In the genomic region with DNA sequence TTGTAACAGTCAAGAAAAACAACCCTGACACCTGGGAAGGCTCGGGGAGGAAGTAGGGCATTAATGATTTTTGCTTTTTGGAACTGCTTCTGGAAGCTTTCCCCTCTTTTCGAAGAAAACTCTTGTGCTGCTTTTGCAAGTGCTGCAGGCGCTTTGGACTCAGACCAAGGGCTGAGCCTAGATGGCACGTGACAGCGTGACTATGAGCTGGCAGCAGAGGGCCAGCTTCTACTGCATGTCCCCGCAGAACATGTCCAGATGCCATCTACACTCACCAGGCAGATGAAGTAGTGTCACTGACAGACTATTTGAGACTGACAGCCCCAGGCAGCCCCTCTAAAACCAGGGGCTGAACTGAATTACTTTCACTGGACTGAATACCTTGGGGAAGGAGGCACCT, we compare ENCODE assay signal across 16 cellular contexts. TPM values are rescaled to one million over a fixed set of nuclear protein-coding genes. Genes with fewer than 3 reads are reported as not detected.
DNase-seq lines count a peak whose midpoint lies in the region; ATAC-seq and TF ChIP-seq lines count a peak whose summit lies in the region.
"Had no signal": no experiment of that assay in that cellular context is flagged by ENCODE, and none has a peak within 500 bp of the region (broad histone marks: within the 10 kb centered on the region; RNA-seq: fewer than 3 reads in every experiment).

No MANE protein-coding gene starts in this region.

- H3K4me3 Mint-ChIP-seq in mesothelial cell of epicardium = no peak overlapping the region
- H3K4me3 Mint-ChIP-seq: activated CD4-positive, alpha-beta memory T cell treated with anti-CD3 and anti-CD28 coated beads, Interleukin-2, amount 10 ng/mL, durations not matched to agents 7 days and 5 days; activated naive CD4-positive, alpha-beta T cell treated with anti-CD3 and anti-CD28 coated beads, Interleukin-2, amount 50 U/mL, for 24 hours; CD8-positive, alpha-beta T cell; dendritic cell treated with granulocyte-macrophage colony-stimulating factor and Interleukin-4, amounts not matched to agents 40 ng/mL and 50 ng/mL, for 4 days had no signal

- no peaks in the 10 kb centered on the region for H3K9me3 Mint-ChIP-seq in mesothelial cell of epicardium
- H3K9me3 Mint-ChIP-seq: activated CD4-positive, alpha-beta memory T cell treated with anti-CD3 and anti-CD28 coated beads, Interleukin-2, amount 10 ng/mL, durations not matched to agents 7 days and 5 days; activated naive CD4-positive, alpha-beta T cell treated with anti-CD3 and anti-CD28 coated beads, Interleukin-2, amount 50 U/mL, for 24 hours; CD8-positive, alpha-beta T cell; dendritic cell treated with granulocyte-macrophage colony-stimulating factor and Interleukin-4, amounts not matched to agents 40 ng/mL and 50 ng/mL, for 4 days had no signal

- no peaks in the 10 kb centered on the region for H3K36me3 Mint-ChIP-seq in mesothelial cell of epicardium
- H3K36me3 Mint-ChIP-seq: activated naive CD4-positive, alpha-beta T cell treated with anti-CD3 and anti-CD28 coated beads, Interleukin-2, amount 50 U/mL, for 24 hours; CD8-positive, alpha-beta T cell had no signal

- ATAC-seq in foreskin keratinocyte = peak; percentile 77
- ATAC-seq in HG02970 (IDR thresholded peaks at IDR 0.05; ENCODE audit: low FRiP score, unreplicated experiment) = no peak
- ATAC-seq: CD8-positive, alpha-beta T cell had no signal

- peaks cover 5% of the 10 kb centered on the region for H3K27me3 ChIP-seq in foreskin keratinocyte

- peaks cover 3% of the 10 kb centered on the region for H3K27me3 Mint-ChIP-seq in mesothelial cell of epicardium (ENCODE audit: low read depth)
- H3K27me3 Mint-ChIP-seq: activated naive CD4-positive, alpha-beta T cell treated with anti-CD3 and anti-CD28 coated beads, Interleukin-2, amount 50 U/mL, for 24 hours had no signal

- TF ChIP-seq CTCF in foreskin keratinocyte (conservative IDR thresholded peaks at IDR 0.05) (no peak), mesothelial cell of epicardium (IDR thresholded peaks at IDR 0.05; ENCODE audit: unreplicated experiment) (no peak)

- H3K27ac Mint-ChIP-seq in mesothelial cell of epicardium = no peak overlapping the region
- H3K27ac Mint-ChIP-seq: activated CD4-positive, alpha-beta memory T cell treated with anti-CD3 and anti-CD28 coated beads, Interleukin-2, amount 10 ng/mL, durations not matched to agents 7 days and 5 days; activated naive CD4-positive, alpha-beta T cell treated with anti-CD3 and anti-CD28 coated beads, Interleukin-2, amount 50 U/mL, for 24 hours; CD8-positive, alpha-beta T cell; dendritic cell treated with granulocyte-macrophage colony-stimulating factor and Interleukin-4, amounts not matched to agents 40 ng/mL and 50 ng/mL, for 4 days had no signal

- intact Hi-C loops in posterior cingulate gyrus (cut with DNase I) = no loop called here

- peak; percentile 79 for DNase-seq in DMS53 (lab: John Stamatoyannopoulos, UW)
- DNase-seq in SHP77 treated with DMSO at 0.1 percent for 48 hours (lab: John Stamatoyannopoulos, UW) = peak; percentile 34
- peak in 1 of 2 donors; percentile 28 for DNase-seq in foreskin keratinocyte
- DNase-seq in posterior cingulate gyrus = peak in 8 of 10 donors; percentile 6 to 92 (median 46)
- no peak for DNase-seq in DMS 273 (lab: John Stamatoyannopoulos, UW; ENCODE audit: unreplicated experiment)
- DNase-seq in ecto neural progenitor cell (ENCODE audit: low spot score) = no peak
- no peak for DNase-seq in mesothelial cell of epicardium (ENCODE audit: low spot score in 2 of 2, unreplicated experiment in 2 of 2)
- DNase-seq: activated CD4-positive, alpha-beta memory T cell treated with anti-CD3 and anti-CD28 coated beads, Interleukin-2, amount 10 ng/mL, durations not matched to agents 7 days and 5 days; CD8-positive, alpha-beta T cell; NCI-H1105; NCI-H82 had no signal

- no peak overlapping the region for H3K27ac ChIP-seq in foreskin keratinocyte
- H3K27ac ChIP-seq: HL-60 had no signal

- peaks cover 48% of the 10 kb centered on the region for H3K4me1 Mint-ChIP-seq in mesothelial cell of epicardium
- H3K4me1 Mint-ChIP-seq: activated CD4-positive, alpha-beta memory T cell treated with anti-CD3 and anti-CD28 coated beads, Interleukin-2, amount 10 ng/mL, durations not matched to agents 7 days and 5 days; activated naive CD4-positive, alpha-beta T cell treated with anti-CD3 and anti-CD28 coated beads, Interleukin-2, amount 50 U/mL, for 24 hours had no signal

- no peaks in the 10 kb centered on the region for H3K4me1 ChIP-seq in foreskin keratinocyte

RNA-seq across cellular contexts. Expression of a gene that starts 6.2 kb away (rescaled TPM):
- not detected in 2 replicates for total RNA-seq in foreskin keratinocyte
- not detected in 2 replicates for polyA plus RNA-seq in foreskin keratinocyte
- total RNA-seq in mesothelial cell of epicardium = 1.2 to 1.8 TPM (median 1.3 TPM) in 3 replicates
- total RNA-seq: activated CD4-positive, alpha-beta memory T cell treated with anti-CD3 and anti-CD28 coated beads, Interleukin-2, amount 10 ng/mL, durations not matched to agents 7 days and 5 days; CD8-positive, alpha-beta T cell; urinary bladder had no signal
- polyA plus RNA-seq: urinary bladder had no signal

RNA-seq across cellular contexts. Expression of a gene that starts 56.0 kb away (rescaled TPM):
- total RNA-seq in foreskin keratinocyte (not detected in 2 replicates), mesothelial cell of epicardium (not detected in 3 replicates)
- polyA plus RNA-seq in foreskin keratinocyte = not detected in 2 replicates
- total RNA-seq: activated CD4-positive, alpha-beta memory T cell treated with anti-CD3 and anti-CD28 coated beads, Interleukin-2, amount 10 ng/mL, durations not matched to agents 7 days and 5 days; CD8-positive, alpha-beta T cell; urinary bladder had no signal
- polyA plus RNA-seq: urinary bladder had no signal

Comparison
In these comparisons a context has a peak if more than half of its experiments do, and no peak if none do; other contexts are left out.
1. DNase-seq: peak in DMS53 (single experiment), SHP77 treated with DMSO at 0.1 percent for 48 hours (single experiment) and posterior cingulate gyrus (8 of 10); none in DMS 273 (single experiment), ecto neural progenitor cell (single experiment) and mesothelial cell of epicardium (0 of 2).